ENCODE assay signal across 15 cellular contexts in genomic region chr5:88664630-88665029, GRCh38.
DNase-seq lines count a peak whose midpoint lies in the region; ATAC-seq and TF ChIP-seq lines count a peak whose summit lies in the region.
"Had no signal": no experiment of that assay in that cellular context is flagged by ENCODE, and none has a peak within 500 bp of the region (broad histone marks: within the 10 kb centered on the region; RNA-seq: fewer than 3 reads in every experiment).

No MANE protein-coding gene starts in this region.

- no peaks in the 10 kb centered on the region for H3K36me3 ChIP-seq in breast epithelium

- DNase-seq in DMS53 (lab: John Stamatoyannopoulos, UW) (peak; percentile 29), DMS53 treated with DMSO at 0.1 percent for 48 hours (lab: John Stamatoyannopoulos, UW; ENCODE audit: unreplicated experiment) (no peak), NCI-H345 (lab: John Stamatoyannopoulos, UW) (peak; percentile 27), substantia nigra (lab: John Stamatoyannopoulos, UW) (no peak), lower leg skin (ENCODE audit: low spot score in 2 of 2) (no peak), breast epithelium (ENCODE audit: low spot score in 2 of 2) (no peak)
- DNase-seq: 8988T; HFFc6; hippocampal formation; kidney glomerular epithelial cell; NCI-H2171 treated with DMSO at 0.1 percent for 48 hours; stimulated activated naive CD4-positive, alpha-beta T cell had no signal

- peaks cover 5 to 99% of the 10 kb centered on the region in 2 donors for H3K27me3 ChIP-seq in breast epithelium

- TF ChIP-seq CTCF in lower leg skin (IDR thresholded peaks at IDR 0.05) (no peak), breast epithelium (IDR thresholded peaks at IDR 0.05) (no peak)

- H3K4me1 ChIP-seq in breast epithelium, result peaks cover 0 to 2% of the 10 kb centered on the region in 2 donors

- no peaks in the 10 kb centered on the region for H3K9me3 ChIP-seq in breast epithelium

- 8 to 13% methylated on average over 2 of the region's 2 CpGs for WGBS in lower leg skin, 2 donors

- H3K4me3 ChIP-seq in lower leg skin (ENCODE audit: low read depth, poor library complexity, severe bottlenecking) (no peak overlapping the region), breast epithelium (no peak overlapping the region)

- peak overlapping the region; percentile 73 for H3K27ac ChIP-seq in cingulate gyrus (ENCODE audit: low read depth, low read length)
- peak overlapping the region; percentile 61 for H3K27ac ChIP-seq in substantia nigra (ENCODE audit: low read depth, low read length, poor library complexity, severe bottlenecking)
- H3K27ac ChIP-seq in breast epithelium, result no peak overlapping the region

- intact Hi-C loops in lower leg skin (cut with DNase I; ENCODE audit: low total_unique reads) (no loop called here), breast epithelium (cut with DNase I; ENCODE audit: low total_unique reads) (no loop called here)

- no peak for TF ChIP-seq POLR2A in lower leg skin (IDR thresholded peaks at IDR 0.05)
- no peak for TF ChIP-seq POLR2A in breast epithelium (IDR thresholded peaks at IDR 0.05)

- ATAC-seq in HG02973 (IDR thresholded peaks at IDR 0.05; ENCODE audit: unreplicated experiment), result no peak
- ATAC-seq: activated CD4-positive, CD25-positive, alpha-beta regulatory T cell treated with anti-CD3 and anti-CD28 coated beads, Interleukin-2, amount 50 U/mL, for 24 hours had no signal

Comparison
In these comparisons a context has a peak if more than half of its experiments do, and no peak if none do; other contexts are left out.
1. DNase-seq: peak in DMS53 (single experiment) and NCI-H345 (single experiment); none in DMS53 treated with DMSO at 0.1 percent for 48 hours (single experiment), substantia nigra (0 of 49), lower leg skin (0 of 2) and breast epithelium (0 of 2).
2. H3K27ac ChIP-seq: peak in cingulate gyrus (single experiment) and substantia nigra (single experiment); none in breast epithelium (0 of 2).